3 cellular contexts compared by ENCODE assay signal in genomic region chr22:24540470-24540869, GRCh38.
A peak's percentile ranks its signal among the peaks of the same experiment; 100 is the strongest.
TF ChIP-seq lines count a peak whose summit lies in the region.

No MANE protein-coding gene starts in this region.

TF ChIP-seq in IMR-90, 13 proteins besides CTCF, POLR2A, EP300 and RAD21:
- TF ChIP-seq FOS (IDR thresholded peaks at IDR 0.05; ENCODE audit: low read depth, low read length) (no peak), NFE2L2 (IDR thresholded peaks at IDR 0.05; ENCODE audit: low read depth, low read length) (no peak), SMC3 (IDR thresholded peaks at IDR 0.05; ENCODE audit: low read depth, low read length) (no peak), CEBPB (IDR thresholded peaks at IDR 0.05; ENCODE audit: low read depth, low read length) (no peak), MAFK (IDR thresholded peaks at IDR 0.05; ENCODE audit: low read depth, low read length) (no peak), MAZ (IDR thresholded peaks at IDR 0.05; ENCODE audit: borderline replicate concordance, low read depth, low read length) (no peak), CHD1 (IDR thresholded peaks at IDR 0.05; ENCODE audit: low read depth, low read length) (no peak), BHLHE40 (IDR thresholded peaks at IDR 0.05; ENCODE audit: low read depth, low read length) (no peak)
- TF ChIP-seq, protein P1, sequence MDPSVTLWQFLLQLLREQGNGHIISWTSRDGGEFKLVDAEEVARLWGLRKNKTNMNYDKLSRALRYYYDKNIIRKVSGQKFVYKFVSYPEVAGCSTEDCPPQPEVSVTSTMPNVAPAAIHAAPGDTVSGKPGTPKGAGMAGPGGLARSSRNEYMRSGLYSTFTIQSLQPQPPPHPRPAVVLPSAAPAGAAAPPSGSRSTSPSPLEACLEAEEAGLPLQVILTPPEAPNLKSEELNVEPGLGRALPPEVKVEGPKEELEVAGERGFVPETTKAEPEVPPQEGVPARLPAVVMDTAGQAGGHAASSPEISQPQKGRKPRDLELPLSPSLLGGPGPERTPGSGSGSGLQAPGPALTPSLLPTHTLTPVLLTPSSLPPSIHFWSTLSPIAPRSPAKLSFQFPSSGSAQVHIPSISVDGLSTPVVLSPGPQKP (IDR thresholded peaks at IDR 0.05; ENCODE audit: borderline replicate concordance, low read depth, low read length): no peak

TF ChIP-seq in GM12878, 131 proteins besides CTCF, POLR2A, EP300 and RAD21:
- TF ChIP-seq TCF7 (IDR thresholded peaks at IDR 0.05; ENCODE audit: borderline replicate concordance): no peak

TF ChIP-seq in liver, 16 proteins besides CTCF, POLR2A, EP300 and RAD21:
- TF ChIP-seq FOXA1 (IDR thresholded peaks at IDR 0.05) (no peak), NR2F2 (IDR thresholded peaks at IDR 0.05) (no peak), RXRA (IDR thresholded peaks at IDR 0.05) (no peak), JUND (IDR thresholded peaks at IDR 0.05) (peak in 1 of 2 donors; percentile 59), EGR1 (IDR thresholded peaks at IDR 0.05; ENCODE audit: low read depth in 2 of 2) (peak in 1 of 2 donors; percentile 9), TAF1 (conservative IDR thresholded peaks at IDR 0.05) (no peak), HNF4A (conservative IDR thresholded peaks at IDR 0.05) (peak; percentile 7 to 54), SP1 (IDR thresholded peaks at IDR 0.05) (no peak), HNF4G (IDR thresholded peaks at IDR 0.05) (no peak), FOXA2 (IDR thresholded peaks at IDR 0.05) (no peak), MAX (IDR thresholded peaks at IDR 0.05) (peak; percentile 44), GABPA (IDR thresholded peaks at IDR 0.05 in 1 of 2, conservative IDR thresholded peaks at IDR 0.05 in 1 of 2) (no peak), YY1 (IDR thresholded peaks at IDR 0.05) (peak; percentile 49)
- TF ChIP-seq, protein P2, sequence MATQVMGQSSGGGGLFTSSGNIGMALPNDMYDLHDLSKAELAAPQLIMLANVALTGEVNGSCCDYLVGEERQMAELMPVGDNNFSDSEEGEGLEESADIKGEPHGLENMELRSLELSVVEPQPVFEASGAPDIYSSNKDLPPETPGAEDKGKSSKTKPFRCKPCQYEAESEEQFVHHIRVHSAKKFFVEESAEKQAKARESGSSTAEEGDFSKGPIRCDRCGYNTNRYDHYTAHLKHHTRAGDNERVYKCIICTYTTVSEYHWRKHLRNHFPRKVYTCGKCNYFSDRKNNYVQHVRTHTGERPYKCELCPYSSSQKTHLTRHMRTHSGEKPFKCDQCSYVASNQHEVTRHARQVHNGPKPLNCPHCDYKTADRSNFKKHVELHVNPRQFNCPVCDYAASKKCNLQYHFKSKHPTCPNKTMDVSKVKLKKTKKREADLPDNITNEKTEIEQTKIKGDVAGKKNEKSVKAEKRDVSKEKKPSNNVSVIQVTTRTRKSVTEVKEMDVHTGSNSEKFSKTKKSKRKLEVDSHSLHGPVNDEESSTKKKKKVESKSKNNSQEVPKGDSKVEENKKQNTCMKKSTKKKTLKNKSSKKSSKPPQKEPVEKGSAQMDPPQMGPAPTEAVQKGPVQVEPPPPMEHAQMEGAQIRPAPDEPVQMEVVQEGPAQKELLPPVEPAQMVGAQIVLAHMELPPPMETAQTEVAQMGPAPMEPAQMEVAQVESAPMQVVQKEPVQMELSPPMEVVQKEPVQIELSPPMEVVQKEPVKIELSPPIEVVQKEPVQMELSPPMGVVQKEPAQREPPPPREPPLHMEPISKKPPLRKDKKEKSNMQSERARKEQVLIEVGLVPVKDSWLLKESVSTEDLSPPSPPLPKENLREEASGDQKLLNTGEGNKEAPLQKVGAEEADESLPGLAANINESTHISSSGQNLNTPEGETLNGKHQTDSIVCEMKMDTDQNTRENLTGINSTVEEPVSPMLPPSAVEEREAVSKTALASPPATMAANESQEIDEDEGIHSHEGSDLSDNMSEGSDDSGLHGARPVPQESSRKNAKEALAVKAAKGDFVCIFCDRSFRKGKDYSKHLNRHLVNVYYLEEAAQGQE (IDR thresholded peaks at IDR 0.05): no peak
- TF ChIP-seq, protein P3, sequence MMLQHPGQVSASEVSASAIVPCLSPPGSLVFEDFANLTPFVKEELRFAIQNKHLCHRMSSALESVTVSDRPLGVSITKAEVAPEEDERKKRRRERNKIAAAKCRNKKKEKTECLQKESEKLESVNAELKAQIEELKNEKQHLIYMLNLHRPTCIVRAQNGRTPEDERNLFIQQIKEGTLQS (IDR thresholded peaks at IDR 0.05): no peak
- TF ChIP-seq, protein P4, sequence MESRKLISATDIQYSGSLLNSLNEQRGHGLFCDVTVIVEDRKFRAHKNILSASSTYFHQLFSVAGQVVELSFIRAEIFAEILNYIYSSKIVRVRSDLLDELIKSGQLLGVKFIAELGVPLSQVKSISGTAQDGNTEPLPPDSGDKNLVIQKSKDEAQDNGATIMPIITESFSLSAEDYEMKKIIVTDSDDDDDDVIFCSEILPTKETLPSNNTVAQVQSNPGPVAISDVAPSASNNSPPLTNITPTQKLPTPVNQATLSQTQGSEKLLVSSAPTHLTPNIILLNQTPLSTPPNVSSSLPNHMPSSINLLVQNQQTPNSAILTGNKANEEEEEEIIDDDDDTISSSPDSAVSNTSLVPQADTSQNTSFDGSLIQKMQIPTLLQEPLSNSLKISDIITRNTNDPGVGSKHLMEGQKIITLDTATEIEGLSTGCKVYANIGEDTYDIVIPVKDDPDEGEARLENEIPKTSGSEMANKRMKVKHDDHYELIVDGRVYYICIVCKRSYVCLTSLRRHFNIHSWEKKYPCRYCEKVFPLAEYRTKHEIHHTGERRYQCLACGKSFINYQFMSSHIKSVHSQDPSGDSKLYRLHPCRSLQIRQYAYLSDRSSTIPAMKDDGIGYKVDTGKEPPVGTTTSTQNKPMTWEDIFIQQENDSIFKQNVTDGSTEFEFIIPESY (IDR thresholded peaks at IDR 0.05): no peak
TF ChIP-seq in liver: peak in this region for 5.
